ENCODE assay signal across 8 cellular contexts in genomic region chr11:111602865-111603632, GRCh38. TPM values are rescaled to one million over a fixed set of nuclear protein-coding genes. Genes with fewer than 3 reads are reported as not detected.
A peak's percentile ranks its signal among the peaks of the same experiment; 100 is the strongest.
DNase-seq lines count a peak whose midpoint lies in the region; ATAC-seq and TF ChIP-seq lines count a peak whose summit lies in the region.

No MANE protein-coding gene starts in this region.

- H3K36me3 ChIP-seq in endocrine pancreas (ENCODE audit: control insufficient read depth, insufficient read depth, low read length) (no peaks in the 10 kb centered on the region), lower lobe of right lung (no peaks in the 10 kb centered on the region), testis (ENCODE audit: low read depth, missing control alignments) (no peaks in the 10 kb centered on the region)

- intact Hi-C loops in lower lobe of right lung (cut with DNase I) (loop anchor here (5.0 to 10.0 kb wide), 2 partner anchors 174 to 242 kb away; no protein-coding TSS in a partner anchor), testis (cut with DNase I; ENCODE audit: low total_unique reads) (loop anchor here (5.0 kb wide), 1 partner anchor 169 kb away; no protein-coding TSS in a partner anchor)

- peak overlapping the region; percentile 99 for H3K27ac ChIP-seq in lower lobe of right lung
- H3K27ac ChIP-seq in testis, result peak overlapping the region; percentile 96 to 98

- peaks cover 18% of the 10 kb centered on the region for H3K4me1 ChIP-seq in endocrine pancreas (ENCODE audit: control insufficient read depth, insufficient read depth, low read length)
- H3K4me1 ChIP-seq in lower lobe of right lung, result peaks cover 44% of the 10 kb centered on the region
- no peaks in the 10 kb centered on the region for H3K4me1 ChIP-seq in testis

- peak; percentile 4 to 8 for DNase-seq in activated CD4-positive, alpha-beta T cell treated with anti-CD3 and anti-CD28 coated beads for 4 hours
- no peak for DNase-seq in activated CD4-positive, alpha-beta T cell treated with anti-CD3 and anti-CD28 coated beads for 48 hours
- DNase-seq in HT-29 (ENCODE audit: low spot score) (peak; percentile 58), T-helper 1 cell (peak; percentile 6 to 21 (median 15)), lower lobe of right lung (peak; percentile 68), testis (peak; percentile 26)

- 2 to 3% methylated on average over 7 to 20 of the region's 44 CpGs for WGBS in testis, 2 donors

- H3K27me3 ChIP-seq in endocrine pancreas (ENCODE audit: control insufficient read depth, insufficient read depth, low read length) (no peaks in the 10 kb centered on the region), lower lobe of right lung (ENCODE audit: low read depth) (no peaks in the 10 kb centered on the region), testis (no peaks in the 10 kb centered on the region)

- H3K4me3 ChIP-seq in endocrine pancreas (ENCODE audit: control insufficient read depth, insufficient read depth, low read length) (peak overlapping the region; percentile 91), lower lobe of right lung (peak overlapping the region; percentile 87), testis (peak overlapping the region; percentile 83 to 96)

- no peaks in the 10 kb centered on the region for H3K9me3 ChIP-seq in endocrine pancreas (ENCODE audit: control insufficient read depth, low read length)
- H3K9me3 ChIP-seq in lower lobe of right lung, result no peaks in the 10 kb centered on the region
- no peaks in the 10 kb centered on the region for H3K9me3 ChIP-seq in testis

- peak overlapping the region; percentile 98 for H3K9ac ChIP-seq in endocrine pancreas (ENCODE audit: control insufficient read depth, insufficient read depth, low read length)

- peak; percentile 58 to 60 for ATAC-seq in lower lobe of right lung
- no peak for ATAC-seq in HG03280 (IDR thresholded peaks at IDR 0.05; ENCODE audit: unreplicated experiment)

- TF ChIP-seq POLR2A in testis (IDR thresholded peaks at IDR 0.05), result no peak

- no peak for TF ChIP-seq CTCF in lower lobe of right lung (IDR thresholded peaks at IDR 0.05)
- TF ChIP-seq CTCF in testis (IDR thresholded peaks at IDR 0.05), result no peak

RNA-seq across cellular contexts. Expression of gene SIK2, which starts 0.8 kb away (rescaled TPM):
- total RNA-seq in HT-29 (2014; rRNA removed; shearing (Covaris generic)), result 11.4 and 12.4 TPM in 2 replicates
- total RNA-seq in lower lobe of right lung (26.3 TPM), testis (1 to 10 TPM; 7.6 to 8.9 TPM)
- polyA plus RNA-seq in testis (ENCODE audit: insufficient read depth, low read depth, low replicate concordance), result 9.8 TPM
